Comparison of ENCODE assay signal across 19 cellular contexts in the genomic region with DNA sequence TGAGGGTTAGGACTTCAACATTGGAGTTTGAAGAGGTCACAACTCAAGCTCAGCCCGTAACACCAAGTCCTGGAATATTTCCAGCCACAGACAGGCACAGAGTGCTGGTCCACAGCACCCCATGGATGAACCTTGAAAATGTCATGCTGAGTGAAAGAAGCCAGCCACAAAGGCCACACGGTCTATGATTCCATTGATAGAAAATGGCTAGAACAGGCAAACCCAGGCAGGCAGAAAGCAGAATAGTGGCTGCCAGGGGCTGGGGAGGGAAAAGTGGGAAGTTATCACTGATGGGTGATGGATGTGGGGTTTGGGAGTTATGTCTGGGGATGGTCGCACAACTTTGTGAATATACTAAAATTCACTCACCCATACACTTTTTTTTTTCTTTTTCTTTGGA.
"Had no signal": no experiment of that assay in that cellular context is flagged by ENCODE, and none has a peak within 500 bp of the region (broad histone marks: within the 10 kb centered on the region; RNA-seq: fewer than 3 reads in every experiment).

No MANE protein-coding gene starts in this region.

- H3K4me3 Mint-ChIP-seq: activated CD4-positive, alpha-beta memory T cell treated with anti-CD3 and anti-CD28 coated beads for 36 hours; activated T-cell treated with anti-CD3 and anti-CD28 coated beads, Interleukin-2, amount 50 U/mL, for 4 hours; central memory CD8-positive, alpha-beta T cell; dendritic cell treated with granulocyte-macrophage colony-stimulating factor and Interleukin-4, amounts not matched to agents 40 ng/mL and 50 ng/mL, for 4 days; endodermal cell; mesothelial cell of epicardium; naive B cell; nephron progenitor cell had no signal

- H3K27ac Mint-ChIP-seq: activated CD4-positive, alpha-beta memory T cell treated with anti-CD3 and anti-CD28 coated beads for 36 hours; dendritic cell treated with granulocyte-macrophage colony-stimulating factor and Interleukin-4, amounts not matched to agents 40 ng/mL and 50 ng/mL, for 4 days; endodermal cell; mesothelial cell of epicardium; nephron progenitor cell had no signal

- ATAC-seq: activated T-cell treated with anti-CD3 and anti-CD28 coated beads, Interleukin-2, amount 50 U/mL, for 4 hours; esophagus mucosa; left cardiac atrium had no signal

- DNase-seq: activated CD4-positive, alpha-beta memory T cell treated with anti-CD3 and anti-CD28 coated beads for 36 hours; activated CD4-positive, alpha-beta T cell treated with anti-CD3 and anti-CD28 coated beads for 48 hours; activated gamma-delta T cell; activated T-cell treated with anti-CD3 and anti-CD28 coated beads, Interleukin-2, amount 50 U/mL, for 4 hours; anterior cingulate cortex; endodermal cell; foreskin fibroblast; hippocampal formation; left cardiac atrium; mammary epithelial cell; naive B cell; nephron progenitor cell; ovary; stimulated activated naive CD4-positive, alpha-beta T cell treated with Interleukin-2 at 50 U/mL for 16 hours; T-helper 9 cell had no signal

- H3K4me1 Mint-ChIP-seq: central memory CD8-positive, alpha-beta T cell; endodermal cell; mesothelial cell of epicardium; naive B cell had no signal

- H3K9me3 Mint-ChIP-seq: activated CD4-positive, alpha-beta memory T cell treated with anti-CD3 and anti-CD28 coated beads for 36 hours; activated T-cell treated with anti-CD3 and anti-CD28 coated beads, Interleukin-2, amount 50 U/mL, for 4 hours; central memory CD8-positive, alpha-beta T cell; dendritic cell treated with granulocyte-macrophage colony-stimulating factor and Interleukin-4, amounts not matched to agents 40 ng/mL and 50 ng/mL, for 4 days; endodermal cell; mesothelial cell of epicardium; naive B cell had no signal

- H3K27me3 Mint-ChIP-seq: activated CD4-positive, alpha-beta memory T cell treated with anti-CD3 and anti-CD28 coated beads for 36 hours; central memory CD8-positive, alpha-beta T cell; dendritic cell treated with granulocyte-macrophage colony-stimulating factor and Interleukin-4, amounts not matched to agents 40 ng/mL and 50 ng/mL, for 4 days; naive B cell had no signal
